Comparison of ENCODE assay signal across 13 cellular contexts in the genomic region with DNA sequence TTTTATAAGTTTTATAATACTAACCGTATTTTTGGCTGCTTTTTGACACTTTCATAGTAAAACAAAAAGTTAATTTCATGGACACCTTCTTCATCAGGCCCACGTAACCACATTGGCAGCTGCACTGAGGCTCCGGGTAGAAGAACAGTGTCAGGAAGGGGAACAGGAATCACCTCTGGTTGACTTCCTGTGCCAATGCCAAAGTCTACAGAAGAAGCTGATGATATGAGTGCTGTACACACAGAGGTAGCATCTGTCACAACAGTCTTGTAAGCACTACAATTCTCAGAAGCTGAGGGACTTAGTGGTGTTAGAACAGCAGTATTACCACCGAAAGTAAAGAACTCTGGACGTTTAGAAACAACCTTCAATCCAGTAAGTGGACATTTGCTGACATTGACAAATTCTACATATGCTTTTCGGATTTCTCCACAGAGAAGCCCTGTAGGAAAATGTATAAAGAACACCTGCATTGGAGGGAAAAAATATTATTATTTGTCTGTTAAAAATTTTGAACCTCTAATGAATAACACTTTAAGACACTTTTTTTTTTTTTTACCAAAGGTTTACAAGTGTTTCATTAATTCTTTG.
"Had no signal": no experiment of that assay in that cellular context is flagged by ENCODE, and none has a peak within 500 bp of the region (broad histone marks: within the 10 kb centered on the region; RNA-seq: fewer than 3 reads in every experiment).

No MANE protein-coding gene starts in this region.

- H3K27ac ChIP-seq: left ventricle myocardium inferior, right atrium auricular region, tibial nerve had no signal

- FAIRE-seq: frontal cortex, urothelium cell line had no signal

- H3K4me3 ChIP-seq: left ventricle myocardium inferior, right atrium auricular region, tibial nerve had no signal

- ATAC-seq: activated CD8-positive, alpha-beta memory T cell treated with anti-CD3 and anti-CD28 coated beads, Interleukin-2, amount 10 ng/mL, durations not matched to agents 7 days and 5 days had no signal

- H3K9me3 ChIP-seq: left ventricle myocardium inferior, right atrium auricular region, tibial nerve had no signal

- H3K4me1 ChIP-seq: left ventricle myocardium inferior, right atrium auricular region, tibial nerve had no signal

- DNase-seq: activated CD4-positive, alpha-beta memory T cell treated with anti-CD3 and anti-CD28 coated beads, Interleukin-2, amount 10 ng/mL, durations not matched to agents 7 days and 5 days; activated CD4-positive, alpha-beta T cell treated with anti-CD3 and anti-CD28 coated beads for 48 hours; activated CD4-positive, CD25-positive, alpha-beta regulatory T cell; activated CD8-positive, alpha-beta memory T cell treated with anti-CD3 and anti-CD28 coated beads, Interleukin-2, amount 10 ng/mL, durations not matched to agents 7 days and 5 days; activated naive CD4-positive, alpha-beta T cell; caudate nucleus; head of caudate nucleus; kidney glomerular epithelial cell; left ventricle myocardium inferior had no signal
